Comparison of ENCODE assay signal across 8 cellular contexts in genomic region chr16:67185003-67185865, GRCh38. TPM values are rescaled to one million over a fixed set of nuclear protein-coding genes. Genes with fewer than 3 reads are reported as not detected.
DNase-seq lines count a peak whose midpoint lies in the region; ATAC-seq and TF ChIP-seq lines count a peak whose summit lies in the region.

No MANE protein-coding gene starts in this region.

- no peaks in the 10 kb centered on the region for H4K20me1 ChIP-seq in OCI-LY1 (ENCODE audit: insufficient read depth, low read length)

- H3F3A ChIP-seq in OCI-LY1 (ENCODE audit: insufficient read depth, low read length) = no peaks in the 10 kb centered on the region

- H3K79me2 ChIP-seq in OCI-LY1 (ENCODE audit: insufficient read depth, low read length) = no peaks in the 10 kb centered on the region

- H3K27ac ChIP-seq in OCI-LY1 (ENCODE audit: low read depth, low read length, poor library complexity, severe bottlenecking) (no peak overlapping the region), esophagus (ENCODE audit: low read depth in 2 of 2, low read length in 1 of 2) (peak overlapping the region in 1 of 2 donors; percentile 36)

- H3K4me2 ChIP-seq in OCI-LY1 (ENCODE audit: low read length) = no peak overlapping the region

- H3K9me2 ChIP-seq in OCI-LY1 (ENCODE audit: low read depth, low read length) = no peaks in the 10 kb centered on the region

- H2AFZ ChIP-seq in OCI-LY1 (ENCODE audit: low read length) = no peak overlapping the region

- H3K27me3 ChIP-seq in OCI-LY1 (ENCODE audit: insufficient read depth, low read length) = no peaks in the 10 kb centered on the region
- no peaks in the 10 kb centered on the region for H3K27me3 ChIP-seq in esophagus (ENCODE audit: control insufficient read depth in 1 of 2, insufficient read depth in 2 of 2, low read length in 2 of 2)

- ATAC-seq in HG03097 (IDR thresholded peaks at IDR 0.05; ENCODE audit: low FRiP score, unreplicated experiment) = peak; percentile 32

- H3K9ac ChIP-seq in OCI-LY1 (ENCODE audit: low read length) = no peak overlapping the region

- DNase-seq in COLO668 (lab: John Stamatoyannopoulos, UW; ENCODE audit: unreplicated experiment) = peak; percentile 91
- peak; percentile 72 for DNase-seq in activated T-cell treated with anti-CD3 and anti-CD28 coated beads for 4 hours
- DNase-seq in myocyte (ENCODE audit: low read depth) = peak; percentile 95
- DNase-seq in stimulated activated CD8-positive, alpha-beta memory T cell treated with anti-CD3 and anti-CD28 coated beads, Interleukin-4, amount 100 ng/mL, for 4 hours (ENCODE audit: low read depth in 2 of 2, low spot score in 1 of 2) = peak; percentile 54 to 59
- DNase-seq in NCI-H446 treated with DMSO at 0.1 percent for 48 hours (lab: John Stamatoyannopoulos, UW) = no peak

- H3K36me3 ChIP-seq in OCI-LY1 (ENCODE audit: insufficient read depth, low read length) = no peaks in the 10 kb centered on the region
- H3K36me3 ChIP-seq in esophagus (ENCODE audit: control insufficient read depth in 2 of 2, insufficient read depth in 2 of 2, low read length in 1 of 2) = no peaks in the 10 kb centered on the region

- peaks cover 17% of the 10 kb centered on the region for H3K4me1 ChIP-seq in OCI-LY1 (ENCODE audit: insufficient read depth, low read length, severe bottlenecking)
- peaks cover 9 to 15% of the 10 kb centered on the region in 2 donors for H3K4me1 ChIP-seq in esophagus (ENCODE audit: control insufficient read depth in 2 of 2, insufficient read depth in 2 of 2, low read length in 1 of 2)

- H3K9me3 ChIP-seq in OCI-LY1 (ENCODE audit: low read length) (no peaks in the 10 kb centered on the region), esophagus (ENCODE audit: control insufficient read depth in 2 of 2, insufficient read depth in 1 of 2, low read depth in 1 of 2, low read length in 1 of 2) (no peaks in the 10 kb centered on the region)

- H3K4me3 ChIP-seq in OCI-LY1 (ENCODE audit: low read depth, low read length, poor library complexity, severe bottlenecking) = no peak overlapping the region
- peak overlapping the region; percentile 60 to 91 for H3K4me3 ChIP-seq in esophagus (ENCODE audit: low read depth in 1 of 2, low read length in 2 of 2)

- 9 to 12% methylated on average over 51 to 52 of the region's 52 CpGs for WGBS in esophagus, 2 donors

- peak; percentile 82 for TF ChIP-seq CTCF in OCI-LY1 (IDR thresholded peaks at IDR 0.05; ENCODE audit: low read length)

RNA-seq across cellular contexts. Expression of gene MATCAP1, which starts 1.5 kb away (rescaled TPM):
- 10 to 100 TPM; 18.2 to 30.5 TPM for polyA plus RNA-seq in esophagus
- 27.2 and 28.6 TPM in 2 replicates for total RNA-seq in myocyte
- polyA plus RNA-seq in myocyte (2012) = 13.8 TPM

RNA-seq across cellular contexts. Expression of gene EXOC3L1, which starts 4.7 kb away (rescaled TPM):
- 1 to 10 TPM; 1.2 to 1.5 TPM for polyA plus RNA-seq in esophagus
- 0.99 and 2.1 TPM in 2 replicates for total RNA-seq in myocyte
- 0.45 TPM for polyA plus RNA-seq in myocyte (2012)

RNA-seq across cellular contexts. Expression of gene E2F4, which starts 6.7 kb away (rescaled TPM):
- polyA plus RNA-seq in esophagus = 10 to 100 TPM; 49.1 to 53.0 TPM
- total RNA-seq in myocyte = 75.8 and 93.9 TPM in 2 replicates
- 35.6 TPM for polyA plus RNA-seq in myocyte (2012)

RNA-seq across cellular contexts. Expression of gene ELMO3, which starts 13.7 kb away (rescaled TPM):
- 10 to 100 TPM; 21.5 to 23.7 TPM for polyA plus RNA-seq in esophagus
- 0.56 and 0.99 TPM in 2 replicates for total RNA-seq in myocyte
- 0.50 TPM for polyA plus RNA-seq in myocyte (2012)

RNA-seq across cellular contexts. Expression of gene NOL3, which starts 14.9 kb away (rescaled TPM):
- polyA plus RNA-seq in esophagus = 10 to 100 TPM; 36.7 to 59.0 TPM
- 70.9 and 86.5 TPM in 2 replicates for total RNA-seq in myocyte
- polyA plus RNA-seq in myocyte (2012) = 60.2 TPM
